ENCODE assay signal across 21 cellular contexts in genomic region chr20:35021831-35022230, GRCh38.
"Had no signal": no experiment of that assay in that cellular context is flagged by ENCODE, and none has a peak within 500 bp of the region (broad histone marks: within the 10 kb centered on the region; RNA-seq: fewer than 3 reads in every experiment).

No MANE protein-coding gene starts in this region.

- H3K27me3 Mint-ChIP-seq: activated CD4-positive, alpha-beta T cell treated with anti-CD3 and anti-CD28 coated beads, Interleukin-2, amount 10 ng/mL, durations not matched to agents 24 days and 14 days; activated naive CD8-positive, alpha-beta T cell; memory B cell; naive B cell; T-cell; type B pancreatic cell had no signal

- H3K9me3 ChIP-seq: gastroesophageal sphincter, heart left ventricle, ovary, right lobe of liver, spleen, testis had no signal

- ATAC-seq: gastroesophageal sphincter; right lobe of liver; SK-N-SH treated with all-trans-retinoic acid at 6 μM for 48 hours; stimulated activated naive CD8-positive, alpha-beta T cell treated with anti-CD3 and anti-CD28 coated beads, Interleukin-15, Interleukin-2, amounts not matched to agents 100 U/mL and 50 U/mL, for 24 hours; T-cell had no signal

- H3K4me3 ChIP-seq: gastroesophageal sphincter, heart left ventricle, ovary, right lobe of liver, spleen, testis had no signal

- H3K27ac ChIP-seq: ovary, right lobe of liver, spleen, testis had no signal

- H3K4me3 Mint-ChIP-seq: activated CD4-positive, alpha-beta T cell treated with anti-CD3 and anti-CD28 coated beads, Interleukin-2, amount 10 ng/mL, durations not matched to agents 24 days and 14 days; activated naive CD8-positive, alpha-beta T cell; memory B cell; naive B cell; neural crest cell; T-cell; type B pancreatic cell had no signal

- H3K27me3 ChIP-seq: gastroesophageal sphincter, heart left ventricle, ovary, right lobe of liver, spleen, testis had no signal

- H3K4me1 Mint-ChIP-seq: activated CD4-positive, alpha-beta T cell treated with anti-CD3 and anti-CD28 coated beads, Interleukin-2, amount 10 ng/mL, durations not matched to agents 24 days and 14 days; naive B cell; T-cell had no signal

- H3K9me3 Mint-ChIP-seq: activated CD4-positive, alpha-beta T cell treated with anti-CD3 and anti-CD28 coated beads, Interleukin-2, amount 10 ng/mL, durations not matched to agents 24 days and 14 days; memory B cell; naive B cell; neural crest cell; T-cell; type B pancreatic cell had no signal

- H3K36me3 ChIP-seq: ovary had no signal

- H3K4me1 ChIP-seq: right lobe of liver, spleen had no signal

- H3K27ac Mint-ChIP-seq: activated CD4-positive, alpha-beta T cell treated with anti-CD3 and anti-CD28 coated beads, Interleukin-2, amount 10 ng/mL, durations not matched to agents 24 days and 14 days; activated naive CD8-positive, alpha-beta T cell; memory B cell; T-cell; type B pancreatic cell had no signal

- DNase-seq: activated CD4-positive, alpha-beta T cell treated with anti-CD3 and anti-CD28 coated beads, Interleukin-2, amount 10 ng/mL, durations not matched to agents 24 days and 14 days; activated CD8-positive, alpha-beta memory T cell treated with anti-CD3 and anti-CD28 coated beads, Interleukin-2, amount 50 U/mL, for 48 hours; activated gamma-delta T cell; heart left ventricle; kidney glomerular epithelial cell; naive B cell; ovary; right lobe of liver; SHP77; spleen; stimulated activated CD4-positive, alpha-beta T cell treated with anti-CD3 and anti-CD28 coated beads, Interleukin-4, amount 100 ng/mL, for 4 hours; stimulated activated naive CD8-positive, alpha-beta T cell treated with anti-CD3 and anti-CD28 coated beads, Interleukin-15, Interleukin-2, amounts not matched to agents 100 U/mL and 50 U/mL, for 24 hours; T-cell; T1000; testis had no signal
